In genomic region chrX:65014230-65014629, GRCh38 we compare ENCODE assay signal across 29 cellular contexts. TPM values are rescaled to one million over a fixed set of nuclear protein-coding genes. Genes with fewer than 3 reads are reported as not detected.
"Had no signal": no experiment of that assay in that cellular context is flagged by ENCODE, and none has a peak within 500 bp of the region (broad histone marks: within the 10 kb centered on the region; RNA-seq: fewer than 3 reads in every experiment).

No MANE protein-coding gene starts in this region.

- FAIRE-seq: endometrium, keratinocyte had no signal

- H3K4me1 ChIP-seq: colonic mucosa, esophagus squamous epithelium, gastrocnemius medialis, heart right ventricle, left lung, lower lobe of right lung had no signal

- H3K27me3 ChIP-seq: colonic mucosa, esophagus squamous epithelium, gastrocnemius medialis, left lung had no signal

- H3K9me3 ChIP-seq: colonic mucosa, esophagus squamous epithelium, gastrocnemius medialis, heart right ventricle, left lung, lower lobe of right lung, mucosa of descending colon had no signal

- DNase-seq: colonic mucosa; cortex of kidney; effector CD8-positive, alpha-beta T cell; effector memory CD8-positive, alpha-beta T cell; endodermal cell; erythroblast; esophagus squamous epithelium; foreskin fibroblast; foreskin melanocyte; gastrocnemius medialis; glutamatergic neuron; head of caudate nucleus; heart right ventricle; hippocampal formation; left cardiac atrium; left lung; left ventricle myocardium superior; lower lobe of right lung; mesenchymal stem cell; mucosa of descending colon; naive B cell had no signal

- H3K36me3 ChIP-seq: colonic mucosa, esophagus squamous epithelium, gastrocnemius medialis, heart right ventricle, left lung, lower lobe of right lung had no signal

- H3K27ac ChIP-seq: colonic mucosa, epithelial cell of prostate, esophagus squamous epithelium, gastrocnemius medialis, heart right ventricle, left lung, lower lobe of right lung had no signal

- H3K4me3 ChIP-seq: colonic mucosa, esophagus squamous epithelium, gastrocnemius medialis, heart right ventricle, left lung, lower lobe of right lung, mucosa of descending colon had no signal

- ATAC-seq: effector memory CD8-positive, alpha-beta T cell; esophagus mucosa; gastrocnemius medialis; heart right ventricle; left cardiac atrium; left lung; left ventricle myocardium superior; lower lobe of right lung; mucosa of descending colon had no signal

RNA-seq across cellular contexts. Expression of gene ZC3H12B, which starts 20.4 kb away (rescaled TPM):
- total RNA-seq: dermis microvascular lymphatic vessel endothelial cell, glomerular endothelial cell, lung microvascular endothelial cell, myocyte had no signal
